Comparison of ENCODE assay signal across 7 cellular contexts in the genomic region with DNA sequence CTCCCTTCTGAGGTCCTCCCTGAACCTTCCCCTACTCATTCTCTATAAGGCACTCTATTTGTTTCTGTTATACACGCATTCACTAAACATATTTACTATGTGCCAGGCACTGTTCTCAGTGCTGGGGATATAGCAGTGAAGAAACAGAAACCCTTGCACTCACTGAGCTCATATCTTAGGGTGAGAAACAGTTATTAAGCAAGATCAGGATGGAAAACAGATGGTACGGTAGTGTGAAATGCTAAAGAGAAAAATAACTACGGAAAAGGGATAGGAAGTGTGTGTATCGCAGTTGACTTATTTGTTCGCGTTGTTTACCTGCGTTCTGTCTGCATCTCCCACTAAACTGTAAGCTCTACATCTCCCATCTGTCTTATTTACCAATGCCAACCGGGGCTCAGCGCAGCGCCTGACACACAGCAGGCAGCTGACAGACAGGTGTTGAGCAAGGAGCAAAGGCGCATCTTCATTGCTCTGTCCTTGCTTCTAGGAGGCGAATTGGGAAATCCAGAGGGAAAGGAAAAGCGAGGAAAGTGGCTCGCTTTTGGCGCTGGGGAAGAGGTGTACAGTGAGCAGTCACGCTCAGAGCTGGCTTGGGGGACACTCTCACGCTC. TPM values are rescaled to one million over a fixed set of nuclear protein-coding genes. Genes with fewer than 3 reads are reported as not detected.
DNase-seq lines count a peak whose midpoint lies in the region; ATAC-seq lines count a peak whose summit lies in the region.

No MANE protein-coding gene starts in this region.

- H3K4me3 ChIP-seq in stomach smooth muscle (ENCODE audit: low read length in 2 of 2), result peak overlapping the region; percentile 82 to 98

- H3K4me1 Mint-ChIP-seq in activated naive CD8-positive, alpha-beta T cell treated with anti-CD3 and anti-CD28 coated beads, Interleukin-2, amount 10 ng/mL, durations not matched to agents 7 days and 5 days, result peaks cover 26% of the 10 kb centered on the region

- H3K27me3 Mint-ChIP-seq in activated naive CD8-positive, alpha-beta T cell treated with anti-CD3 and anti-CD28 coated beads, Interleukin-2, amount 10 ng/mL, durations not matched to agents 7 days and 5 days, result no peaks in the 10 kb centered on the region

- H3K27me3 ChIP-seq in stomach smooth muscle (ENCODE audit: control insufficient read depth in 1 of 2, insufficient read depth in 2 of 2, low read length in 2 of 2), result no peaks in the 10 kb centered on the region

- no peak overlapping the region for H3K27ac ChIP-seq in stomach smooth muscle (ENCODE audit: low read length)

- H3K36me3 Mint-ChIP-seq in activated naive CD8-positive, alpha-beta T cell treated with anti-CD3 and anti-CD28 coated beads, Interleukin-2, amount 10 ng/mL, durations not matched to agents 7 days and 5 days, result peaks cover 7% of the 10 kb centered on the region

- DNase-seq in HuH-7 (ENCODE audit: low spot score) (peak; percentile 22), iPS-NIHi7 (ENCODE audit: extremely low spot score) (peak; percentile 58), EL (no peak)
- no peak for DNase-seq in activated naive CD8-positive, alpha-beta T cell treated with anti-CD3 and anti-CD28 coated beads, Interleukin-2, amount 10 ng/mL, durations not matched to agents 7 days and 5 days
- DNase-seq in stimulated activated naive CD4-positive, alpha-beta T cell treated with Interleukin-2 at 50 U/mL for 16 hours (lab: John Stamatoyannopoulos, UW), result no peak

- H3K27ac Mint-ChIP-seq in activated naive CD8-positive, alpha-beta T cell treated with anti-CD3 and anti-CD28 coated beads, Interleukin-2, amount 10 ng/mL, durations not matched to agents 7 days and 5 days, result peak overlapping the region; percentile 58

- H3K9me3 ChIP-seq in stomach smooth muscle (ENCODE audit: control insufficient read depth in 2 of 2, low read length in 2 of 2), result no peaks in the 10 kb centered on the region

- no peaks in the 10 kb centered on the region for H3K9me3 Mint-ChIP-seq in activated naive CD8-positive, alpha-beta T cell treated with anti-CD3 and anti-CD28 coated beads, Interleukin-2, amount 10 ng/mL, durations not matched to agents 7 days and 5 days

- peak; percentile 9 for ATAC-seq in GM18511 (IDR thresholded peaks at IDR 0.05; ENCODE audit: unreplicated experiment)
- no peak for ATAC-seq in activated naive CD8-positive, alpha-beta T cell treated with anti-CD3 and anti-CD28 coated beads, Interleukin-2, amount 10 ng/mL, durations not matched to agents 7 days and 5 days (ENCODE audit: low read depth)

- H3K9ac ChIP-seq in stomach smooth muscle (ENCODE audit: low read length in 2 of 2), result peak overlapping the region; percentile 94

- H3K36me3 ChIP-seq in stomach smooth muscle (ENCODE audit: control insufficient read depth in 2 of 2, insufficient read depth in 2 of 2, low read length in 2 of 2), result peaks cover 0 to 11% of the 10 kb centered on the region in 2 donors

- peak overlapping the region; percentile 90 for H3K4me3 Mint-ChIP-seq in activated naive CD8-positive, alpha-beta T cell treated with anti-CD3 and anti-CD28 coated beads, Interleukin-2, amount 10 ng/mL, durations not matched to agents 7 days and 5 days

- POLR2A ChIA-PET in activated naive CD8-positive, alpha-beta T cell treated with anti-CD3 and anti-CD28 coated beads, Interleukin-2, amount 10 ng/mL, durations not matched to agents 7 days and 5 days (lab: Charles Lee), result interaction anchor here (0.9 to 2.3 kb wide), 11 partner anchors 9 to 208 kb away, joined by 3 to 16 read pairs (median 4); partner anchors contain the start of genes TCEANC2 and TMEM59

- H3K4me1 ChIP-seq in stomach smooth muscle (ENCODE audit: control insufficient read depth, insufficient read depth, low read length), result peaks cover 25% of the 10 kb centered on the region

RNA-seq across cellular contexts. Expression of gene CYB5RL, which starts 0.6 kb away (rescaled TPM):
- total RNA-seq in activated naive CD8-positive, alpha-beta T cell treated with anti-CD3 and anti-CD28 coated beads, Interleukin-2, amount 10 ng/mL, durations not matched to agents 7 days and 5 days, result 10 to 100 TPM; 11.6 to 13.3 TPM

RNA-seq across cellular contexts. Expression of gene MRPL37, which starts 0.7 kb away (rescaled TPM):
- total RNA-seq in activated naive CD8-positive, alpha-beta T cell treated with anti-CD3 and anti-CD28 coated beads, Interleukin-2, amount 10 ng/mL, durations not matched to agents 7 days and 5 days, result 10 to 100 TPM; 71.8 to 81.6 TPM

RNA-seq across cellular contexts. Expression of gene CDCP2, which starts 46.5 kb away (rescaled TPM):
- under 1 TPM; 0.11 to 0.20 TPM for total RNA-seq in activated naive CD8-positive, alpha-beta T cell treated with anti-CD3 and anti-CD28 coated beads, Interleukin-2, amount 10 ng/mL, durations not matched to agents 7 days and 5 days

Comparison
In these comparisons a context has a peak if more than half of its experiments do, and no peak if none do; other contexts are left out.
1. DNase-seq: peak in HuH-7 (single experiment) and iPS-NIHi7 (single experiment); none in activated naive CD8-positive, alpha-beta T cell treated with anti-CD3 and anti-CD28 coated beads, Interleukin-2, amount 10 ng/mL, durations not matched to agents 7 days and 5 days (single experiment), stimulated activated naive CD4-positive, alpha-beta T cell treated with Interleukin-2 at 50 U/mL for 16 hours (single experiment) and EL (single experiment).